In the genomic region with DNA sequence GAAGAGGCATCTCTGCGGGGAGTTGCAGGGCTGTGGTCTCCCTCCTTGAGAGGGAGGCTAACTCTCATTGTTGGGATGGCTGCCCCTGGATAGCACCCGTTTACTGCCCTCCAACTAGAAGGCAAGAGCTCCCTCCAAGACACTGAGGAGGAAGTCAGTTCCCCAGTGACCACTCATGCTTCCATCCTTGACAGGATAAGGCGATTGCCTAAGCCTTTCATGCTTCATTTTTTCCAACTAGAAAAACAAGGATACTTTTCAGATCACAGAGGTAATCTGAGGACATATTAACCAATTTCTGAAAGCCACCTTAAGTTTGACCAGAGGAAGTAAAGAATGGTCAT, we compare ENCODE assay signal across 9 cellular contexts.
DNase-seq lines count a peak whose midpoint lies in the region; ATAC-seq and TF ChIP-seq lines count a peak whose summit lies in the region.
"Had no signal": no experiment of that assay in that cellular context is flagged by ENCODE, and none has a peak within 500 bp of the region (broad histone marks: within the 10 kb centered on the region; RNA-seq: fewer than 3 reads in every experiment).

No MANE protein-coding gene starts in this region.

- peak overlapping the region; percentile 78 for H3K4me2 ChIP-seq in osteoblast (ENCODE audit: insufficient read depth, low read length)

- H3K36me3 Mint-ChIP-seq in CD4-positive, CD25-positive, alpha-beta regulatory T cell = peaks cover 4% of the 10 kb centered on the region

- H3K4me1 ChIP-seq in CD4-positive, CD25-positive, alpha-beta regulatory T cell (ENCODE audit: control insufficient read depth, insufficient read depth, low read length, poor library complexity, severe bottlenecking) = peaks cover 29% of the 10 kb centered on the region
- peaks cover 74% of the 10 kb centered on the region for H3K4me1 ChIP-seq in SJSA1 (replicated peaks)
- peaks cover 57% of the 10 kb centered on the region for H3K4me1 ChIP-seq in osteoblast (ENCODE audit: insufficient read depth, low read length)

- H3K79me2 ChIP-seq in osteoblast (ENCODE audit: insufficient read depth, low read length) = peaks cover 63% of the 10 kb centered on the region

- peak overlapping the region in 3 of 4 donors; percentile 31 to 75 (median 39) for H3K4me3 Mint-ChIP-seq in CD4-positive, CD25-positive, alpha-beta regulatory T cell

- no peaks in the 10 kb centered on the region for H3K27me3 Mint-ChIP-seq in CD4-positive, CD25-positive, alpha-beta regulatory T cell

- H3K9me3 Mint-ChIP-seq in CD4-positive, CD25-positive, alpha-beta regulatory T cell = no peaks in the 10 kb centered on the region

- ATAC-seq in CD4-positive, CD25-positive, alpha-beta regulatory T cell (ENCODE audit: low read depth in 2 of 2) = no peak
- ATAC-seq in esophagus mucosa (peak; percentile 30), HG03432 (IDR thresholded peaks at IDR 0.05; ENCODE audit: unreplicated experiment) (no peak)

- TF ChIP-seq CTCF in osteoblast (IDR thresholded peaks at IDR 0.05; ENCODE audit: extremely low read depth, low read depth, low read length) = no peak

- no peaks in the 10 kb centered on the region for H3K9me3 ChIP-seq in CD4-positive, CD25-positive, alpha-beta regulatory T cell (ENCODE audit: control insufficient read depth in 2 of 2, low read length in 2 of 2)
- H3K9me3 ChIP-seq in SJSA1 (replicated peaks) = no peaks in the 10 kb centered on the region
- no peaks in the 10 kb centered on the region for H3K9me3 ChIP-seq in osteoblast (ENCODE audit: low read depth, low read length)

- no peaks in the 10 kb centered on the region for H3K27me3 ChIP-seq in CD4-positive, CD25-positive, alpha-beta regulatory T cell (ENCODE audit: control insufficient read depth, insufficient read depth, low read length)
- H3K27me3 ChIP-seq in SJSA1 (replicated peaks) (no peaks in the 10 kb centered on the region), osteoblast (ENCODE audit: insufficient read depth, low read length) (no peaks in the 10 kb centered on the region)

- H2AFZ ChIP-seq in osteoblast (ENCODE audit: low read length) = no peak overlapping the region

- peak overlapping the region; percentile 33 for H3K4me3 ChIP-seq in CD4-positive, CD25-positive, alpha-beta regulatory T cell (ENCODE audit: low read depth, low read length)
- H3K4me3 ChIP-seq in SJSA1 (peak overlapping the region; percentile 1; the same call in 1 of the 2 replicates), osteoblast (ENCODE audit: insufficient read depth, low read length) (peak overlapping the region; percentile 20)

- intact Hi-C loops in posterior cingulate gyrus (cut with DNase I) = no loop called here

- H3K27ac ChIP-seq in CD4-positive, CD25-positive, alpha-beta regulatory T cell (ENCODE audit: insufficient read depth, low read length, poor library complexity, severe bottlenecking) = no peak overlapping the region
- H3K27ac ChIP-seq in SJSA1 = peak overlapping the region; percentile 94
- peak overlapping the region; percentile 98 for H3K27ac ChIP-seq in osteoblast (ENCODE audit: low read depth, low read length)

- no peak for DNase-seq in CD4-positive, CD25-positive, alpha-beta regulatory T cell
- DNase-seq in SJSA1 (ENCODE audit: low read depth in 1 of 2, low spot score in 2 of 2) (no peak), osteoblast (ENCODE audit: insufficient read length, low spot score, missing footprints) (no peak), posterior cingulate gyrus (no peak), activated gamma-delta T cell (lab: John Stamatoyannopoulos, UW) (no peak), HuH-7.5 (ENCODE audit: low spot score) (no peak)
- DNase-seq: GDM1 had no signal

- no peaks in the 10 kb centered on the region for H3K36me3 ChIP-seq in CD4-positive, CD25-positive, alpha-beta regulatory T cell (ENCODE audit: control insufficient read depth, insufficient read depth, low read length)
- H3K36me3 ChIP-seq in SJSA1 (no peaks in the 10 kb centered on the region), osteoblast (ENCODE audit: insufficient read depth, low read length) (no peaks in the 10 kb centered on the region)

- H4K20me1 ChIP-seq in osteoblast (ENCODE audit: insufficient read depth, low read length) = no peaks in the 10 kb centered on the region

- peaks cover 33 to 74% (median 43%) of the 10 kb centered on the region in 4 donors for H3K4me1 Mint-ChIP-seq in CD4-positive, CD25-positive, alpha-beta regulatory T cell

- H3K27ac Mint-ChIP-seq in CD4-positive, CD25-positive, alpha-beta regulatory T cell = peak overlapping the region; percentile 38 to 93 (median 86)
